In genomic region chr6:104184036-104184435, GRCh38 we compare ENCODE assay signal across 35 cellular contexts.
"Had no signal": no experiment of that assay in that cellular context is flagged by ENCODE, and none has a peak within 500 bp of the region (broad histone marks: within the 10 kb centered on the region; RNA-seq: fewer than 3 reads in every experiment).

No MANE protein-coding gene starts in this region.

- H3K27me3 Mint-ChIP-seq: activated B cell treated with CpG ODN at 0.5 μM for 24 hours; activated CD4-positive, alpha-beta memory T cell treated with anti-CD3 and anti-CD28 coated beads for 36 hours; activated CD4-positive, alpha-beta T cell treated with anti-CD3 and anti-CD28 coated beads, Interleukin-2, amount 10 ng/mL, durations not matched to agents 24 days and 14 days; activated CD8-positive, alpha-beta T cell treated with anti-CD3 and anti-CD28 coated beads for 36 hours; activated naive CD8-positive, alpha-beta T cell treated with anti-CD3 and anti-CD28 coated beads for 36 hours; activated T-helper 17 cell treated with anti-CD3 and anti-CD28 coated beads, Interleukin-2, amount 50 U/mL, for 72 hours; central memory CD8-positive, alpha-beta T cell had no signal

- H3K9me3 ChIP-seq: adrenal gland, body of pancreas, breast epithelium had no signal

- H3K4me3 Mint-ChIP-seq: activated B cell treated with CpG ODN at 0.5 μM for 24 hours; activated CD4-positive, alpha-beta memory T cell treated with anti-CD3 and anti-CD28 coated beads for 36 hours; activated CD4-positive, alpha-beta T cell treated with anti-CD3 and anti-CD28 coated beads, Interleukin-2, amount 10 ng/mL, durations not matched to agents 24 days and 14 days; activated CD8-positive, alpha-beta T cell treated with anti-CD3 and anti-CD28 coated beads for 36 hours; activated naive CD4-positive, alpha-beta T cell treated with anti-CD3 and anti-CD28 coated beads for 36 hours; activated naive CD8-positive, alpha-beta T cell treated with anti-CD3 and anti-CD28 coated beads for 36 hours; activated T-cell treated with anti-CD3 and anti-CD28 coated beads, Interleukin-2, amount 50 U/mL, for 4 hours; activated T-cell treated with anti-CD3 and anti-CD28 coated beads, Interleukin-2, amount 50 U/mL, for 72 hours; activated T-helper 1 cell treated with anti-CD3 and anti-CD28 coated beads, Interleukin-12 subunit alpha, Interleukin-12 subunit beta, Interleukin-2, Interleukin-4 antibody, amounts not matched to agents 30 ng/mL and 10 ng/mL and 1 ng/mL, durations not matched to agents 14 hours and 24 hours and 36 hours; activated T-helper 17 cell treated with anti-CD3 and anti-CD28 coated beads, Interleukin-2, amount 50 U/mL, for 72 hours; central memory CD8-positive, alpha-beta T cell; T-helper 1 cell treated with Interleukin-12 subunit alpha and Interleukin-12 subunit beta and Interleukin-4 antibody, amounts not matched to agents 30 μg/mL and 1 μg/mL, for 36 hours; T-helper 2 cell treated with Interferon-gamma antibody and Interleukin-4, amounts not matched to agents 5 μg/mL and 100 μg/mL, for 36 hours had no signal

- H3K4me1 Mint-ChIP-seq: activated B cell treated with CpG ODN at 0.5 μM for 24 hours; activated CD4-positive, alpha-beta T cell treated with anti-CD3 and anti-CD28 coated beads, Interleukin-2, amount 10 ng/mL, durations not matched to agents 24 days and 14 days; activated naive CD8-positive, alpha-beta T cell treated with anti-CD3 and anti-CD28 coated beads for 36 hours; activated T-helper 17 cell treated with anti-CD3 and anti-CD28 coated beads, Interleukin-2, amount 50 U/mL, for 72 hours; central memory CD8-positive, alpha-beta T cell had no signal

- DNase-seq: activated B cell treated with CpG ODN at 0.5 μM for 24 hours; activated CD4-positive, alpha-beta memory T cell treated with anti-CD3 and anti-CD28 coated beads for 36 hours; activated CD4-positive, alpha-beta T cell treated with anti-CD3 and anti-CD28 coated beads for 4 hours; activated CD4-positive, alpha-beta T cell treated with anti-CD3 and anti-CD28 coated beads, Interleukin-2, amount 10 ng/mL, durations not matched to agents 24 days and 14 days; activated CD4-positive, alpha-beta T cell treated with anti-CD3 and anti-CD28 coated beads, Interleukin-2, amount 50 U/mL, for 1 hour; activated CD4-positive, alpha-beta T cell treated with anti-CD3 and anti-CD28 coated beads, Interleukin-2, amount 50 U/mL, for 4 hours; activated CD4-positive, CD25-positive, alpha-beta regulatory T cell treated with anti-CD3 and anti-CD28 coated beads, Interleukin-2, amount 50 U/mL, for 72 hours; activated CD8-positive, alpha-beta memory T cell treated with anti-CD3 and anti-CD28 coated beads, Interleukin-2, amount 50 U/mL, for 4 hours; activated CD8-positive, alpha-beta T cell treated with anti-CD3 and anti-CD28 coated beads for 36 hours; activated effector memory CD4-positive, alpha-beta T cell treated with anti-CD3 and anti-CD28 coated beads, Interleukin-2, amount 50 U/mL, for 16 hours; activated gamma-delta T cell treated with Interleukin-2 at 50 U/mL for 16 hours; activated naive CD4-positive, alpha-beta T cell; activated naive CD4-positive, alpha-beta T cell treated with anti-CD3 and anti-CD28 coated beads for 36 hours; activated naive CD4-positive, alpha-beta T cell treated with anti-CD3 and anti-CD28 coated beads, Interleukin-2, amount 50 U/mL, for 16 hours; activated naive CD8-positive, alpha-beta T cell treated with anti-CD3 and anti-CD28 coated beads for 36 hours; activated T-cell treated with anti-CD3 and anti-CD28 coated beads for 4 hours; activated T-cell treated with anti-CD3 and anti-CD28 coated beads, Interleukin-2, amount 50 U/mL, for 1 hour; activated T-cell treated with anti-CD3 and anti-CD28 coated beads, Interleukin-2, amount 50 U/mL, for 4 hours; activated T-cell treated with anti-CD3 and anti-CD28 coated beads, Interleukin-2, amount 50 U/mL, for 72 hours; adrenal gland; amniotic stem cell; aorta; body of pancreas; brain microvascular endothelial cell; T-helper 1 cell; T-helper 2 cell; T-helper 9 cell had no signal

- H3K4me1 ChIP-seq: adrenal gland, body of pancreas, breast epithelium had no signal

- H3K36me3 Mint-ChIP-seq: activated CD4-positive, alpha-beta memory T cell treated with anti-CD3 and anti-CD28 coated beads for 36 hours; activated naive CD4-positive, alpha-beta T cell treated with anti-CD3 and anti-CD28 coated beads, Interleukin-2, amount 50 U/mL, for 72 hours; activated naive CD8-positive, alpha-beta T cell treated with anti-CD3 and anti-CD28 coated beads for 36 hours had no signal

- H3K4me3 ChIP-seq: adrenal gland, body of pancreas, breast epithelium had no signal

- H3K27me3 ChIP-seq: adrenal gland, body of pancreas, brain microvascular endothelial cell, breast epithelium had no signal

- H3K9me3 Mint-ChIP-seq: activated CD4-positive, alpha-beta T cell treated with anti-CD3 and anti-CD28 coated beads, Interleukin-2, amount 10 ng/mL, durations not matched to agents 24 days and 14 days; activated CD8-positive, alpha-beta T cell treated with anti-CD3 and anti-CD28 coated beads for 36 hours; activated naive CD4-positive, alpha-beta T cell treated with anti-CD3 and anti-CD28 coated beads for 36 hours; activated naive CD8-positive, alpha-beta T cell treated with anti-CD3 and anti-CD28 coated beads for 36 hours; activated T-cell treated with anti-CD3 and anti-CD28 coated beads, Interleukin-2, amount 50 U/mL, for 4 hours; activated T-helper 1 cell treated with anti-CD3 and anti-CD28 coated beads, Interleukin-12 subunit alpha, Interleukin-12 subunit beta, Interleukin-2, Interleukin-4 antibody, amounts not matched to agents 30 ng/mL and 10 ng/mL and 1 ng/mL, durations not matched to agents 14 hours and 24 hours and 36 hours; activated T-helper 17 cell treated with anti-CD3 and anti-CD28 coated beads, Interleukin-2, amount 50 U/mL, for 72 hours; T-helper 1 cell treated with Interleukin-12 subunit alpha and Interleukin-12 subunit beta and Interleukin-4 antibody, amounts not matched to agents 30 μg/mL and 1 μg/mL, for 36 hours had no signal

- H3K27ac Mint-ChIP-seq: activated B cell treated with CpG ODN at 0.5 μM for 24 hours; activated CD4-positive, alpha-beta memory T cell treated with anti-CD3 and anti-CD28 coated beads for 36 hours; activated CD4-positive, alpha-beta T cell treated with anti-CD3 and anti-CD28 coated beads, Interleukin-2, amount 10 ng/mL, durations not matched to agents 24 days and 14 days; activated CD8-positive, alpha-beta T cell treated with anti-CD3 and anti-CD28 coated beads for 36 hours; activated naive CD4-positive, alpha-beta T cell treated with anti-CD3 and anti-CD28 coated beads for 36 hours; activated naive CD4-positive, alpha-beta T cell treated with anti-CD3 and anti-CD28 coated beads, Interleukin-2, amount 50 U/mL, for 72 hours; activated naive CD8-positive, alpha-beta T cell treated with anti-CD3 and anti-CD28 coated beads for 36 hours; activated T-cell treated with anti-CD3 and anti-CD28 coated beads, Interleukin-2, amount 50 U/mL, for 72 hours; activated T-helper 1 cell treated with anti-CD3 and anti-CD28 coated beads, Interleukin-12 subunit alpha, Interleukin-12 subunit beta, Interleukin-2, Interleukin-4 antibody, amounts not matched to agents 30 ng/mL and 10 ng/mL and 1 ng/mL, durations not matched to agents 14 hours and 24 hours and 36 hours; activated T-helper 17 cell treated with anti-CD3 and anti-CD28 coated beads, Interleukin-2, amount 50 U/mL, for 72 hours; T-helper 1 cell treated with Interleukin-12 subunit alpha and Interleukin-12 subunit beta and Interleukin-4 antibody, amounts not matched to agents 30 μg/mL and 1 μg/mL, for 36 hours; T-helper 2 cell treated with Interferon-gamma antibody and Interleukin-4, amounts not matched to agents 5 μg/mL and 100 μg/mL, for 36 hours had no signal

- H3K36me3 ChIP-seq: adrenal gland, brain microvascular endothelial cell, breast epithelium had no signal

- H3K27ac ChIP-seq: adrenal gland, body of pancreas, brain microvascular endothelial cell, breast epithelium, VCaP had no signal
